Comparison of ENCODE assay signal across 14 cellular contexts in the genomic region with DNA sequence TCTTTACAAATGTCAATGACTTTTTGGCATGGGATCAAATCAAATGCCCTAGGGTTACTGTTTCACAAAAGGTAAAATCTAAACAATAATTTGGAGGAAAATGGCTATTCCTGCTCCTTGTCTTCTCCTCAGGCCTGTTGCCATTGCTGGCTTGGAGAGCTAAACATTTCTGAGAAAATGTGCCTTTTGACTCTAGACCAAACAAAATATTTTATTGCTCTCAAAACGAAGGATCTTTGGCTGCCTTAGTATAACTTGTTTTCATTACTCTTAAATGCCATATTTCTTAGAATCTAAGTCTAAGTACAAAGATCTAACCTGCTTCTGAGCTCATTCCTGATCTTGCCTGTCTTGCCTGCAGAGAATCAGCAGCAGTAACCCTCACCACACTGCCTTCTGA.
"Had no signal": no experiment of that assay in that cellular context is flagged by ENCODE, and none has a peak within 500 bp of the region (broad histone marks: within the 10 kb centered on the region; RNA-seq: fewer than 3 reads in every experiment).

No MANE protein-coding gene starts in this region.

- DNase-seq: effector memory CD8-positive, alpha-beta T cell; erythroblast; gastrocnemius medialis; heart right ventricle; hypothalamus; kidney glomerular epithelial cell; mammary epithelial cell; naive thymus-derived CD4-positive, alpha-beta T cell; pancreas; stimulated activated CD4-positive, alpha-beta T cell treated with anti-CD3 and anti-CD28 coated beads, Interleukin-4, amount 100 ng/mL, for 1 hour; stimulated activated CD8-positive, alpha-beta memory T cell treated with anti-CD3 and anti-CD28 coated beads, Interleukin-4, amount 100 ng/mL, for 48 hours; transverse colon had no signal

- ATAC-seq: effector memory CD8-positive, alpha-beta T cell; gastrocnemius medialis; heart right ventricle; naive thymus-derived CD4-positive, alpha-beta T cell; pancreas; right cardiac atrium; stimulated activated effector memory CD8-positive, alpha-beta T cell treated with anti-CD3 and anti-CD28 coated beads, Interleukin-12 subunit alpha, Interleukin-12 subunit beta, amount 100 ng/mL, for 72 hours had no signal
